In the genomic region with DNA sequence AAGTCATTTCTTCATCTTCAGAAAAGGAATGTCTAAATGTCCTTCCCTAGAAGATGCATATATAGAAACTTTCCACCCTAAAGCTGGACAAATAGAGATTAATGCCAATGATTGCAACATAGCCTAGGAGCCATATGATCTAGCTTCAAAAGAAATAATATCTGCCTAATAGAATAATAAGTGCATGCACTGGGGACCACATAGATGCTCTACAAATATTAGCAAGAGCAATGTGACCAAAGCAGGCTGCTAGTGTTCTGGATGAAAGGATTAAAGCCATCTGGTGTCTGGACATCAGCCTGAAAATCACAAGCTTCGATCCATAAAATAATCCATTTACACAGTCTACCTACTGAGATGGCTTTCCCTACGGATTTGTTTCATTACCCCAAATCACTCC, we compare ENCODE assay signal across 17 cellular contexts.
DNase-seq lines count a peak whose midpoint lies in the region; ATAC-seq, FAIRE-seq and TF ChIP-seq lines count a peak whose summit lies in the region.
"Had no signal": no experiment of that assay in that cellular context is flagged by ENCODE, and none has a peak within 500 bp of the region (broad histone marks: within the 10 kb centered on the region; RNA-seq: fewer than 3 reads in every experiment).

No MANE protein-coding gene starts in this region.

- DNase-seq in HepG2 (ENCODE audit: low spot score) (no peak), right lobe of liver (no peak), NCI-H69 (lab: John Stamatoyannopoulos, UW) (peak; percentile 97), SK-N-DZ (ENCODE audit: low spot score) (peak; percentile 45), heart right ventricle (no peak), NCI-H526 (lab: John Stamatoyannopoulos, UW) (no peak)
- DNase-seq: CD8-positive, alpha-beta T cell; COR-L47; DMS53; GF-D8; H9; KBM-7 had no signal

- H3K36me3 ChIP-seq in HepG2 (replicated peaks in 1 of 2; ENCODE audit: control insufficient read depth in 1 of 2, insufficient read depth in 2 of 2, low read length in 2 of 2) (no peaks in the 10 kb centered on the region), right lobe of liver (no peaks in the 10 kb centered on the region), heart right ventricle (no peaks in the 10 kb centered on the region)

- H2AFZ ChIP-seq in HepG2 (ENCODE audit: low read length), result no peak overlapping the region
- H2AFZ ChIP-seq: GM23338 had no signal

- BruUV-seq in HepG2 (replicated peaks; lab: Mats Ljungman, UMichigan), result no TSS peak

- no peak overlapping the region for H3K27ac ChIP-seq in HepG2 (ENCODE audit: extremely low read length, insufficient read depth, low read length)
- no peak overlapping the region for H3K27ac ChIP-seq in right lobe of liver
- no peak overlapping the region for H3K27ac ChIP-seq in heart right ventricle
- H3K27ac ChIP-seq: 22Rv1 had no signal

- H4K20me1 ChIP-seq in HepG2 (ENCODE audit: insufficient read depth, low read length), result no peaks in the 10 kb centered on the region

- no peaks in the 10 kb centered on the region for H3K27me3 ChIP-seq in HepG2 (ENCODE audit: control insufficient read depth in 1 of 2, insufficient read depth in 2 of 2, low read length in 2 of 2)
- H3K27me3 ChIP-seq in right lobe of liver, result no peaks in the 10 kb centered on the region
- H3K27me3 ChIP-seq in heart right ventricle, result no peaks in the 10 kb centered on the region

- intact Hi-C loops in HepG2 (cut with micrococcal nuclease; ENCODE audit: unreplicated experiment) (no loop called here), right lobe of liver (cut with DNase I) (no loop called here), heart right ventricle (cut with DNase I) (no loop called here)

- WGBS in HepG2 (ENCODE audit: low lambda C conversion rate), result 1% methylated on average over 2 of the region's 2 CpGs
- 62% methylated on average over 2 of the region's 2 CpGs for WGBS in right lobe of liver (ENCODE audit: insufficient coverage, low coverage, low lambda C conversion rate, missing lambda C conversion rate)
- WGBS in heart right ventricle, 2 donors, result 81 to 86% methylated on average over 2 of the region's 2 CpGs

- H3K4me1 ChIP-seq in HepG2 (ENCODE audit: insufficient read depth, low read length) (no peaks in the 10 kb centered on the region), right lobe of liver (no peaks in the 10 kb centered on the region), heart right ventricle (no peaks in the 10 kb centered on the region)

- no peak overlapping the region for H3K4me2 ChIP-seq in HepG2 (ENCODE audit: low read depth, low read length)
- H3K4me2 ChIP-seq: GM23338 had no signal

- CTCF ChIA-PET in HepG2 (lab: Yijun Ruan, JAX; ENCODE audit: low intra/inter-chr PET ratio, low total read pairs), result no interaction called here

- TF ChIP-seq RAD21 in HepG2 (CRISPR knock-in tag; IDR thresholded peaks at IDR 0.05), result no peak

- no peak for TF ChIP-seq CTCF in HepG2 (CRISPR knock-in tag; IDR thresholded peaks at IDR 0.05)
- TF ChIP-seq CTCF in right lobe of liver (IDR thresholded peaks at IDR 0.05), result no peak
- no peak for TF ChIP-seq CTCF in heart right ventricle (IDR thresholded peaks at IDR 0.05)

- POLR2A ChIA-PET in HepG2 (lab: Yijun Ruan, JAX), result no interaction called here

- no peak overlapping the region for H3K4me3 ChIP-seq in HepG2 (replicated peaks in 1 of 3; ENCODE audit: insufficient read depth in 1 of 3, low read depth in 2 of 3, low read length in 3 of 3)
- H3K4me3 ChIP-seq in right lobe of liver, result no peak overlapping the region
- H3K4me3 ChIP-seq in heart right ventricle, result no peak overlapping the region
- H3K4me3 ChIP-seq: GM23338 had no signal

- FAIRE-seq in HepG2 (lab: Jason Lieb, UNC), result no peak
- FAIRE-seq: HTR-8/SVneo had no signal

- ATAC-seq in HepG2 (no peak), right lobe of liver (no peak), heart right ventricle (no peak), HG03108 (IDR thresholded peaks at IDR 0.05; ENCODE audit: unreplicated experiment) (no peak), HG03095 (IDR thresholded peaks at IDR 0.05; ENCODE audit: unreplicated experiment) (no peak)
- ATAC-seq: CD8-positive, alpha-beta T cell; GM23338 had no signal

- TF ChIP-seq EP300 in HepG2 (IDR thresholded peaks at IDR 0.05; ENCODE audit: low read depth in 2 of 2, low read length in 2 of 2) (no peak), HepG2 (CRISPR knock-in tag; IDR thresholded peaks at IDR 0.05; ENCODE audit: borderline replicate concordance) (no peak)

- TF ChIP-seq POLR2A in HepG2 (IDR thresholded peaks at IDR 0.05; ENCODE audit: insufficient read depth in 1 of 2, low read depth in 2 of 2, low read length in 2 of 2) (no peak), right lobe of liver (IDR thresholded peaks at IDR 0.05) (no peak)

- H3K9ac ChIP-seq in HepG2 (ENCODE audit: insufficient read depth, low read depth, low read length), result no peak overlapping the region

- H3K9me3 ChIP-seq in HepG2 (ENCODE audit: low read length) (no peaks in the 10 kb centered on the region), right lobe of liver (no peaks in the 10 kb centered on the region), heart right ventricle (no peaks in the 10 kb centered on the region)

- in situ Hi-C loops in HepG2 (cut with HindIII; ENCODE audit: extremely low pct_ligation_motif_present, low pct_unique_long_range_greater_than_20kb), result no loop called here

- H3K79me2 ChIP-seq in HepG2 (ENCODE audit: insufficient read depth, low read length), result no peaks in the 10 kb centered on the region

TF ChIP-seq in HepG2, 621 proteins besides CTCF, POLR2A, EP300 and RAD21:
- TF ChIP-seq ZNF556 (CRISPR knock-in tag; IDR thresholded peaks at IDR 0.05; ENCODE audit: borderline replicate concordance) (no peak), CEBPB (IDR thresholded peaks at IDR 0.05; ENCODE audit: borderline replicate concordance, low read depth, low read length) (0 out of 2 replicates have a peak, but pooled peaks have one; percentile 13)

Comparison
In these comparisons a context has a peak if more than half of its experiments do, and no peak if none do; other contexts are left out.
1. DNase-seq: peak in NCI-H69 (single experiment) and SK-N-DZ (single experiment); none in HepG2 (single experiment), right lobe of liver (0 of 3), heart right ventricle (0 of 2) and NCI-H526 (0 of 2).